Comparison of ENCODE assay signal across 11 cellular contexts in the genomic region with DNA sequence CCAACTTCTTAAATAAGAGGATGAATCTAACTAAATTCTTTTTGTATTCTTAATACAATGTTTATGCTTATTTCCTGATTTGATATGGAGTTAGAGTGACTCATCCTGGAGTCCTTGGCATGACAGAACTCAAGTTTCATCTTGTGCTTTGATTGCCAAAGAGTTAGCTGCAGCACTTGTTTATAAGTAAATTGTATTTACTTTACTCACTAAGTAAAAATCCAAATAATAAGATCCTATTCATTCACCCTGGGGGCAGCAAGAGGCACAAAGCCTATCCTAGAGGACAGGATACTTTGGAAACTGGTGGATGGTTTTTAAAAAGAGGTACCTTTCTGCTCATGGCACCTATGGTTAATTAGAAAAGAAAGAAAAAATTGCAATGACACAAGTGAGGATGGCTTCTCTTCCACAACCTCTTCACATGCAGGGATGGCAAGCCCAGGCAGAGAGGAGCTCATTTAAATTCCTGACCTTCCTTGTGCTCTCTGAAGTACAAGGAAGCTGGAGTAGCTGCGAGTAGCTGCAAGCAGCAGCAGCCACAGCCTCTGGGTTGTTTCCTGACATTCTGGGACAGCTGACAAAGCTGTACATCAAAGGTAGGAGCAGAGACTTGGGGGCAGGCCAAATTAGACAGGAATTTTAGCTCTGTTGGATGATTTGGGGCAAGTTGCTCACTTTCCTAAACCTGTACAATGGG. TPM values are rescaled to one million over a fixed set of nuclear protein-coding genes. Genes with fewer than 3 reads are reported as not detected.
DNase-seq lines count a peak whose midpoint lies in the region; ATAC-seq, FAIRE-seq and TF ChIP-seq lines count a peak whose summit lies in the region.
"Had no signal": no experiment of that assay in that cellular context is flagged by ENCODE, and none has a peak within 500 bp of the region (broad histone marks: within the 10 kb centered on the region; RNA-seq: fewer than 3 reads in every experiment).

No MANE protein-coding gene starts in this region.

- CTCF ChIA-PET in AG04449 (lab: Yijun Ruan, JAX) (interaction anchor here (1.2 to 12.2 kb wide), 4 partner anchors 9 to 98 kb away, joined by 3 to 488 read pairs (median 6); no protein-coding TSS in a partner anchor), HCT116 (lab: Charles Lee) (interaction anchor here (0.6 to 4.6 kb wide), 2 partner anchors 99 to 467 kb away, joined by 4 to 28 read pairs; no protein-coding TSS in a partner anchor)

- H3K27ac ChIP-seq in HCT116 (ENCODE audit: low read depth, low read length) (no peak overlapping the region), Karpas-422 (ENCODE audit: low read length) (no peak overlapping the region), right atrium auricular region (no peak overlapping the region)
- H3K27ac ChIP-seq: coronary artery had no signal

- H3K79me2 ChIP-seq in HCT116 (ENCODE audit: insufficient read depth, low read length) = no peaks in the 10 kb centered on the region
- no peaks in the 10 kb centered on the region for H3K79me2 ChIP-seq in Karpas-422 (ENCODE audit: low read length)

- H3K9ac ChIP-seq in HCT116 (ENCODE audit: low read length) = no peak overlapping the region
- no peak overlapping the region for H3K9ac ChIP-seq in Karpas-422 (ENCODE audit: low read length)

- H3K9me2 ChIP-seq in HCT116 (ENCODE audit: insufficient read depth) (no peaks in the 10 kb centered on the region), Karpas-422 (replicated peaks; ENCODE audit: insufficient read depth, low read length) (no peaks in the 10 kb centered on the region)

- FAIRE-seq in GM12891 (lab: Jason Lieb, UNC) = no peak
- FAIRE-seq: D721Med had no signal

- RAD21 ChIA-PET in HCT116 (lab: Charles Lee; ENCODE audit: low non-redundant PET in 1 of 2, low total read pairs in 2 of 2, uncharacterized antibody in 2 of 2, unreplicated experiment in 2 of 2) = no interaction called here

- intact Hi-C loops in HCT116 (cut with micrococcal nuclease) = loop anchor here (10.0 kb wide), 1 partner anchor 798 kb away; no protein-coding TSS in a partner anchor

- H3K4me2 ChIP-seq in HCT116 (ENCODE audit: low read length) (no peak overlapping the region), Karpas-422 (ENCODE audit: low read depth, low read length, poor library complexity, severe bottlenecking) (no peak overlapping the region)

- POLR2A ChIA-PET in AG04449 (lab: Yijun Ruan, JAX) = interaction anchor here (0.8 kb wide), 1 partner anchor 98 kb away, joined by 3 read pairs; no protein-coding TSS in a partner anchor
- POLR2A ChIA-PET in HCT116 (lab: Charles Lee) = no interaction called here

- ATAC-seq in HCT116 (no peak), HG03095 (IDR thresholded peaks at IDR 0.05; ENCODE audit: unreplicated experiment) (no peak)

- no peak for TF ChIP-seq POLR2A in HCT116 (IDR thresholded peaks at IDR 0.05; ENCODE audit: borderline replicate concordance, extremely low read depth, insufficient read depth, insufficient read length)
- TF ChIP-seq POLR2A in GM12891 (IDR thresholded peaks at IDR 0.05; ENCODE audit: low read depth, low read length) = no peak

- no TSS peak for BruUV-seq in HCT116 (replicated peaks; lab: Mats Ljungman, UMichigan)

- no peaks in the 10 kb centered on the region for H3K27me3 ChIP-seq in HCT116 (ENCODE audit: insufficient read depth, low read length)
- no peaks in the 10 kb centered on the region for H3K27me3 ChIP-seq in Karpas-422 (ENCODE audit: low read length)
- no peaks in the 10 kb centered on the region for H3K27me3 ChIP-seq in right atrium auricular region

- H3K4me1 ChIP-seq in HCT116 (ENCODE audit: control insufficient read depth in 1 of 2, insufficient read depth in 2 of 2, low read length in 2 of 2) (peaks cover 2 to 7% of the 10 kb centered on the region in 2 experiments; a peak in 1 of 4 replicates), Karpas-422 (ENCODE audit: low read length) (no peaks in the 10 kb centered on the region), right atrium auricular region (no peaks in the 10 kb centered on the region)

- H3K4me3 ChIP-seq in AG04449 (ENCODE audit: low read depth, low read length) (no peak overlapping the region), HCT116 (replicated peaks in 1 of 2; ENCODE audit: low read depth in 1 of 2, low read length in 2 of 2) (no peak overlapping the region), Karpas-422 (ENCODE audit: low read length) (no peak overlapping the region), right atrium auricular region (no peak overlapping the region)
- H3K4me3 ChIP-seq: coronary artery had no signal

- H3K9me3 ChIP-seq in HCT116 (ENCODE audit: control insufficient read depth in 1 of 2, insufficient read depth in 1 of 2, low read depth in 1 of 2, low read length in 2 of 2) = no peaks in the 10 kb centered on the region
- H3K9me3 ChIP-seq in Karpas-422 (ENCODE audit: low read length) = no peaks in the 10 kb centered on the region
- H3K9me3 ChIP-seq in right atrium auricular region = no peaks in the 10 kb centered on the region

- H2AFZ ChIP-seq in HCT116 (ENCODE audit: low read depth, low read length, poor library complexity, severe bottlenecking) (no peak overlapping the region), Karpas-422 (ENCODE audit: low read length) (no peak overlapping the region)

- no peaks in the 10 kb centered on the region for H4K20me1 ChIP-seq in HCT116 (ENCODE audit: insufficient read depth)
- no peaks in the 10 kb centered on the region for H4K20me1 ChIP-seq in Karpas-422 (ENCODE audit: insufficient read depth, low read depth, low read length)

- no peaks in the 10 kb centered on the region for H3K36me3 ChIP-seq in HCT116 (ENCODE audit: control insufficient read depth in 1 of 2, insufficient read depth in 2 of 2, low read length in 2 of 2)
- no peaks in the 10 kb centered on the region for H3K36me3 ChIP-seq in Karpas-422 (ENCODE audit: insufficient read depth, low read length)
- H3K36me3 ChIP-seq in right atrium auricular region = no peaks in the 10 kb centered on the region

- no peak for TF ChIP-seq RAD21 in HCT116 (IDR thresholded peaks at IDR 0.05; ENCODE audit: low read depth)

- DNase-seq in AG04449 (ENCODE audit: low read depth, low spot score) = peak; percentile 77
- no peak for DNase-seq in HCT116 (ENCODE audit: low read depth, low spot score)
- DNase-seq in amniotic epithelial cell (ENCODE audit: low read depth) = peak; percentile 93
- peak; percentile 96 for DNase-seq in iris pigment epithelial cell (ENCODE audit: low read depth)
- DNase-seq in GM12891 (ENCODE audit: insufficient read length, low spot score) = no peak
- no peak for DNase-seq in Karpas-422
- DNase-seq in right atrium auricular region (ENCODE audit: low spot score) = no peak
- DNase-seq: stimulated activated CD4-positive, alpha-beta T cell treated with anti-CD3 and anti-CD28 coated beads, Interleukin-15, amount 100 ng/mL, for 24 hours had no signal

- TF ChIP-seq CTCF in AG04449 (IDR thresholded peaks at IDR 0.05; ENCODE audit: insufficient read depth, low read length, missing control alignments) (no peak), HCT116 (IDR thresholded peaks at IDR 0.05 in 2 of 3, conservative IDR thresholded peaks at IDR 0.05 in 1 of 3; ENCODE audit: borderline replicate concordance in 1 of 3, insufficient read depth in 1 of 3, low read depth in 2 of 3, low read length in 2 of 3) (no peak), right atrium auricular region (IDR thresholded peaks at IDR 0.05) (no peak)

TF ChIP-seq in HCT116, 20 proteins besides CTCF, POLR2A, EP300 and RAD21:
- TF ChIP-seq TCF7L2 (IDR thresholded peaks at IDR 0.05; ENCODE audit: borderline replicate concordance, extremely low read depth, insufficient read depth, insufficient read length) (peak; percentile 48), EGR1 (IDR thresholded peaks at IDR 0.05; ENCODE audit: low read depth) (no peak), CEBPB (IDR thresholded peaks at IDR 0.05; ENCODE audit: low read depth) (no peak)
- TF ChIP-seq, protein P1, sequence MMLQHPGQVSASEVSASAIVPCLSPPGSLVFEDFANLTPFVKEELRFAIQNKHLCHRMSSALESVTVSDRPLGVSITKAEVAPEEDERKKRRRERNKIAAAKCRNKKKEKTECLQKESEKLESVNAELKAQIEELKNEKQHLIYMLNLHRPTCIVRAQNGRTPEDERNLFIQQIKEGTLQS (IDR thresholded peaks at IDR 0.05) = no peak
TF ChIP-seq in HCT116: peak in this region for 1.

TF ChIP-seq in GM12891, 5 proteins besides CTCF, POLR2A, EP300 and RAD21:
- TF ChIP-seq SPI1 (IDR thresholded peaks at IDR 0.05; ENCODE audit: low read depth, low read length) (no peak), PAX5 (IDR thresholded peaks at IDR 0.05; ENCODE audit: insufficient read depth, low read length, severe bottlenecking) (no peak), TAF1 (IDR thresholded peaks at IDR 0.05; ENCODE audit: low read depth, low read length) (no peak), POLR2AphosphoS5 (IDR thresholded peaks at IDR 0.05; ENCODE audit: low read depth, low read length) (no peak), POU2F2 (IDR thresholded peaks at IDR 0.05; ENCODE audit: low read depth, low read length) (no peak)
TF ChIP-seq in GM12891: peak in this region for 0.

RNA-seq across cellular contexts. Expression of a gene that starts 28.5 kb away (rescaled TPM):
- total RNA-seq in HCT116 (2021; ENCODE audit: unreplicated experiment) = 0.07 TPM
- not detected in 2 replicates for polyA plus RNA-seq in HCT116 (2012)
- 7.3 TPM for polyA plus RNA-seq in GM12891 (2012; ENCODE audit: low read depth, missing spikeins)
- 11.8 and 15.3 TPM in 2 replicates for total RNA-seq in Karpas-422 (2014; rRNA removed; shearing (Covaris generic); ENCODE audit: low replicate concordance)
- 1 to 10 TPM; 5.6 to 6.1 TPM for total RNA-seq in right atrium auricular region

Comparison
In these comparisons a context has a peak if more than half of its experiments do, and no peak if none do; other contexts are left out.
1. DNase-seq: peak in AG04449 (single experiment), amniotic epithelial cell (single experiment) and iris pigment epithelial cell (single experiment); none in HCT116 (single experiment), GM12891 (single experiment), Karpas-422 (single experiment) and right atrium auricular region (single experiment).